Comparison of ENCODE assay signal across 8 cellular contexts in genomic region chr13:88590574-88590973, GRCh38.
"Had no signal": no experiment of that assay in that cellular context is flagged by ENCODE, and none has a peak within 500 bp of the region (broad histone marks: within the 10 kb centered on the region; RNA-seq: fewer than 3 reads in every experiment).

No MANE protein-coding gene starts in this region.

- FAIRE-seq: H1, K562 had no signal

- H3K4me3 ChIP-seq: GM23338, K562 had no signal

- DNase-seq: H9, HCEC 1CT, IMR-90, KG1 had no signal

- ATAC-seq: GM23338, K562 had no signal

- H3K27ac ChIP-seq: HL-60 had no signal
